In genomic region chr1:91761303-91761721, GRCh38 we compare ENCODE assay signal across 14 cellular contexts.
DNase-seq lines count a peak whose midpoint lies in the region; ATAC-seq, FAIRE-seq and TF ChIP-seq lines count a peak whose summit lies in the region.
"Had no signal": no experiment of that assay in that cellular context is flagged by ENCODE, and none has a peak within 500 bp of the region (broad histone marks: within the 10 kb centered on the region; RNA-seq: fewer than 3 reads in every experiment).

No MANE protein-coding gene starts in this region.

- 20 to 24% methylated on average over 1 of the region's 1 CpG for WGBS in esophagus squamous epithelium, 2 donors
- WGBS in right lobe of liver (ENCODE audit: insufficient coverage, low coverage, low lambda C conversion rate, missing lambda C conversion rate), result 40% methylated on average over 1 of the region's 1 CpG
- WGBS in tibial nerve, 2 donors, result 50 to 70% methylated on average over 1 of the region's 1 CpG

- ATAC-seq in right lobe of liver, result peak in 1 of 4 donors; percentile 27
- ATAC-seq in gastrocnemius medialis, result peak; percentile 37 to 45
- ATAC-seq: GM12878 had no signal

- no peak for FAIRE-seq in frontal cortex (lab: Jason Lieb, UNC)
- FAIRE-seq: H1 had no signal

- DNase-seq in esophagus squamous epithelium (lab: John Stamatoyannopoulos, UW) (no peak), right lobe of liver (no peak), gastrocnemius medialis (peak in 1 of 2 donors; percentile 31), LoVo (ENCODE audit: low spot score) (no peak), frontal cortex (ENCODE audit: low spot score in 2 of 2) (no peak), DMS79 (lab: John Stamatoyannopoulos, UW) (no peak), tibial nerve (ENCODE audit: low spot score in 2 of 2) (no peak)
- DNase-seq: activated CD8-positive, alpha-beta memory T cell treated with anti-CD3 and anti-CD28 coated beads, Interleukin-2, amount 50 U/mL, for 4 hours; Karpas-422; NCI-H1105 had no signal

- no peak overlapping the region for H3K9ac ChIP-seq in HUES48 (ENCODE audit: low read depth, low read length)

- H3K36me3 ChIP-seq in HUES48 (ENCODE audit: control insufficient read depth, insufficient read depth, low read length), result no peaks in the 10 kb centered on the region
- H3K36me3 ChIP-seq in esophagus squamous epithelium, result peaks cover 0 to 2% (median 0%) of the 10 kb centered on the region in 3 donors
- no peaks in the 10 kb centered on the region for H3K36me3 ChIP-seq in right lobe of liver
- no peaks in the 10 kb centered on the region for H3K36me3 ChIP-seq in gastrocnemius medialis
- H3K36me3 ChIP-seq in tibial nerve, result no peaks in the 10 kb centered on the region
- H3K36me3 ChIP-seq: SJSA1 had no signal

- H3K4me3 ChIP-seq in HUES48 (ENCODE audit: low read depth, low read length), result no peak overlapping the region
- no peak overlapping the region for H3K4me3 ChIP-seq in esophagus squamous epithelium
- no peak overlapping the region for H3K4me3 ChIP-seq in right lobe of liver
- no peak overlapping the region for H3K4me3 ChIP-seq in gastrocnemius medialis
- H3K4me3 ChIP-seq in tibial nerve, result no peak overlapping the region
- H3K4me3 ChIP-seq: GM12878, SJSA1 had no signal

- H3K9me3 ChIP-seq in HUES48 (ENCODE audit: control insufficient read depth, insufficient read depth, low read length), result no peaks in the 10 kb centered on the region
- no peaks in the 10 kb centered on the region for H3K9me3 ChIP-seq in esophagus squamous epithelium
- no peaks in the 10 kb centered on the region for H3K9me3 ChIP-seq in right lobe of liver
- H3K9me3 ChIP-seq in gastrocnemius medialis, result no peaks in the 10 kb centered on the region
- no peaks in the 10 kb centered on the region for H3K9me3 ChIP-seq in tibial nerve
- H3K9me3 ChIP-seq: SJSA1 had no signal

- no peaks in the 10 kb centered on the region for H3K27me3 ChIP-seq in HUES48 (ENCODE audit: control insufficient read depth, insufficient read depth, low read length)
- H3K27me3 ChIP-seq in esophagus squamous epithelium, result no peaks in the 10 kb centered on the region
- no peaks in the 10 kb centered on the region for H3K27me3 ChIP-seq in right lobe of liver
- no peaks in the 10 kb centered on the region for H3K27me3 ChIP-seq in gastrocnemius medialis
- no peaks in the 10 kb centered on the region for H3K27me3 ChIP-seq in tibial nerve
- H3K27me3 ChIP-seq: SJSA1 had no signal

- TF ChIP-seq POLR2A in esophagus squamous epithelium (IDR thresholded peaks at IDR 0.05) (no peak), right lobe of liver (IDR thresholded peaks at IDR 0.05) (no peak), gastrocnemius medialis (IDR thresholded peaks at IDR 0.05) (no peak), tibial nerve (IDR thresholded peaks at IDR 0.05) (no peak)

- peaks cover 9% of the 10 kb centered on the region for H3K4me1 ChIP-seq in HUES48 (ENCODE audit: control insufficient read depth, insufficient read depth, low read length)
- H3K4me1 ChIP-seq in esophagus squamous epithelium, result peaks cover 17 to 74% (median 19%) of the 10 kb centered on the region in 3 donors
- peaks cover 0 to 58% (median 30%) of the 10 kb centered on the region in 4 donors for H3K4me1 ChIP-seq in right lobe of liver
- H3K4me1 ChIP-seq in gastrocnemius medialis, result peaks cover 38 to 42% of the 10 kb centered on the region in 2 donors
- peaks cover 0 to 88% (median 34%) of the 10 kb centered on the region in 4 donors for H3K4me1 ChIP-seq in tibial nerve

- intact Hi-C loops in esophagus squamous epithelium (cut with DNase I), result no loop called here
- intact Hi-C loops in right lobe of liver (cut with DNase I), result no loop called here
- intact Hi-C loops in gastrocnemius medialis (cut with DNase I; ENCODE audit: low total_unique reads), result no loop called here

- no peak for TF ChIP-seq CTCF in esophagus squamous epithelium (IDR thresholded peaks at IDR 0.05)
- TF ChIP-seq CTCF in right lobe of liver (IDR thresholded peaks at IDR 0.05), result no peak
- no peak for TF ChIP-seq CTCF in gastrocnemius medialis (IDR thresholded peaks at IDR 0.05 in 4 of 5, conservative IDR thresholded peaks at IDR 0.05 in 1 of 5)
- TF ChIP-seq CTCF in tibial nerve (IDR thresholded peaks at IDR 0.05), result no peak

- in situ Hi-C loops in gastrocnemius medialis (cut with MboI; ENCODE audit: low sequenced_read_pairs in 4 of 4), result no loop called here

- H3K27ac ChIP-seq in HUES48 (ENCODE audit: low read depth, low read length) (peak overlapping the region; percentile 56), esophagus squamous epithelium (peak overlapping the region in 3 of 4 donors; percentile 63 to 80 (median 79)), right lobe of liver (peak overlapping the region in 2 of 3 donors; percentile 70 to 87), gastrocnemius medialis (peak overlapping the region; percentile 9 to 75 (median 70)), tibial nerve (peak overlapping the region in 2 of 4 donors; percentile 64 to 66)
- H3K27ac ChIP-seq: SJSA1 had no signal

- TF ChIP-seq EP300 in tibial nerve (IDR thresholded peaks at IDR 0.05), result peak in 1 of 2 donors; percentile 75
